In genomic region chr14:69287096-69287991, GRCh38 we compare ENCODE assay signal across 13 cellular contexts. TPM values are rescaled to one million over a fixed set of nuclear protein-coding genes. Genes with fewer than 3 reads are reported as not detected.
DNase-seq lines count a peak whose midpoint lies in the region; ATAC-seq, FAIRE-seq and TF ChIP-seq lines count a peak whose summit lies in the region.
"Had no signal": no experiment of that assay in that cellular context is flagged by ENCODE, and none has a peak within 500 bp of the region (broad histone marks: within the 10 kb centered on the region; RNA-seq: fewer than 3 reads in every experiment).

No MANE protein-coding gene starts in this region.

- H3K56ac ChIP-seq in H1 (replicated peaks; ENCODE audit: insufficient read length, low read depth, low read length), result no peak overlapping the region

- peaks cover 4% of the 10 kb centered on the region; the same call in 1 of the 2 replicates for H3K4me1 ChIP-seq in Caco-2
- H3K4me1 ChIP-seq in H1 (replicated peaks in 1 of 4; ENCODE audit: control insufficient read depth in 3 of 4, insufficient read depth in 4 of 4, low read length in 3 of 4), result peaks cover 0 to 5% (median 2%) of the 10 kb centered on the region in 4 experiments; a peak in 4 of 7 replicates

- CTCF ChIA-PET in Caco-2 (lab: Charles Lee), result interaction anchor here (0.7 to 2.9 kb wide), 19 partner anchors 9 to 173 kb away, joined by 3 to 68 read pairs (median 5); partner anchors contain the start of genes DCAF5, ERH, GALNT16 and SLC39A9
- CTCF ChIA-PET in H1 (lab: Charles Lee; ENCODE audit: partially characterized antibody), result interaction anchor here (0.6 to 6.4 kb wide), 34 partner anchors 8 to 280 kb away, joined by 3 to 63 read pairs (median 5); partner anchors contain the start of gene GALNT16

- peak; percentile 57 to 58 for DNase-seq in Caco-2
- DNase-seq in NCI-H2171 treated with DMSO at 0.1 percent for 48 hours (lab: John Stamatoyannopoulos, UW), result peak; percentile 94
- peak in 1 of 2 experiments; percentile 50 for DNase-seq in H1 (ENCODE audit: low read depth in 1 of 2, low spot score in 2 of 2)
- no peak for DNase-seq in NCI-H1930 (lab: John Stamatoyannopoulos, UW)
- no peak for DNase-seq in SHP77 (lab: John Stamatoyannopoulos, UW)
- no peak for DNase-seq in T-helper 2 cell
- DNase-seq: cerebellar nuclear complex; COR-L47; GOT3; stimulated activated CD4-positive, alpha-beta T cell treated with anti-CD3 and anti-CD28 coated beads, Interleukin-2, amount 100 ng/mL, for 48 hours had no signal

- no peak overlapping the region for H2BK120ac ChIP-seq in H1 (replicated peaks; ENCODE audit: low read depth, low read length)

- no peak overlapping the region for H2BK20ac ChIP-seq in H1 (ENCODE audit: low read length)

- H2AK5ac ChIP-seq in H1 (ENCODE audit: low read depth, low read length), result no peak overlapping the region

- H3K18ac ChIP-seq in H1 (ENCODE audit: extremely low read depth, low read length), result no peak overlapping the region

- no peak overlapping the region for H3K27ac Mint-ChIP-seq in Caco-2 (ENCODE audit: unreplicated experiment)

- no peak for TF ChIP-seq EP300 in H1 (IDR thresholded peaks at IDR 0.05; ENCODE audit: borderline replicate concordance in 1 of 2, low read depth in 2 of 2, low read length in 2 of 2)
- no peak for TF ChIP-seq EP300 in neural cell (conservative IDR thresholded peaks at IDR 0.05; ENCODE audit: poor library complexity, severe bottlenecking)

- H2AFZ ChIP-seq in H1 (ENCODE audit: low read length) (no peak overlapping the region), neural cell (ENCODE audit: low read depth, low read length) (no peak overlapping the region)

- no peak overlapping the region for H3K4me3 Mint-ChIP-seq in Caco-2 (ENCODE audit: unreplicated experiment)

- H3K4me2 ChIP-seq in H1 (ENCODE audit: insufficient read depth in 1 of 2, low read depth in 2 of 2, low read length in 2 of 2), result no peak overlapping the region
- no peak overlapping the region for H3K4me2 ChIP-seq in neural cell (ENCODE audit: low read length)

- no peaks in the 10 kb centered on the region for H3K27me3 ChIP-seq in Caco-2 (replicated peaks; ENCODE audit: control insufficient read depth, insufficient read depth, low read length)
- H3K27me3 ChIP-seq in H1 (replicated peaks in 1 of 4; ENCODE audit: control insufficient read depth in 3 of 4, extremely low read depth in 1 of 4, insufficient read depth in 3 of 4, low read length in 3 of 4), result no peaks in the 10 kb centered on the region; a peak in 1 of 7 replicates
- H3K27me3 ChIP-seq in neural cell (ENCODE audit: insufficient read depth, low read depth, low read length), result no peaks in the 10 kb centered on the region
- H3K27me3 ChIP-seq: testis had no signal

- no peak overlapping the region for H4K5ac ChIP-seq in H1 (ENCODE audit: insufficient read length, low read depth, low read length)

- H3K14ac ChIP-seq in H1 (ENCODE audit: insufficient read length), result no peak overlapping the region

- no peak overlapping the region for H4K91ac ChIP-seq in H1 (replicated peaks; ENCODE audit: insufficient read length, low read length)

- TF ChIP-seq POLR2A in H1 (IDR thresholded peaks at IDR 0.05; ENCODE audit: control extremely low read depth in 1 of 2, low read depth in 2 of 2, low read length in 2 of 2), result no peak

- H3K36me3 ChIP-seq in Caco-2 (ENCODE audit: control insufficient read depth, insufficient read depth, low read length), result no peaks in the 10 kb centered on the region
- H3K36me3 ChIP-seq in H1 (ENCODE audit: control insufficient read depth in 2 of 4, insufficient read depth in 4 of 4, low read length in 3 of 4), result no peaks in the 10 kb centered on the region
- H3K36me3 ChIP-seq in neural cell (ENCODE audit: insufficient read depth, low read length), result no peaks in the 10 kb centered on the region

- FAIRE-seq in H1 (lab: Jason Lieb, UNC), result peak; percentile 73

- no peak overlapping the region for H3K27ac ChIP-seq in H1 (ENCODE audit: low read depth, low read length)
- H3K27ac ChIP-seq in neural cell (ENCODE audit: low read length), result no peak overlapping the region

- POLR2A ChIA-PET in Caco-2 (lab: Charles Lee) (no interaction called here), H1 (lab: Charles Lee; ENCODE audit: partially characterized antibody) (interaction anchor here (0.9 to 1.2 kb wide), 4 partner anchors 10 to 111 kb away, joined by 3 read pairs; partner anchors contain the start of genes ERH and GALNT16)

- no peak overlapping the region for H2BK5ac ChIP-seq in H1 (ENCODE audit: low read depth, low read length)

- H2BK12ac ChIP-seq in H1 (ENCODE audit: low read depth, low read length), result no peak overlapping the region

- H3K4me3 ChIP-seq in Caco-2 (ENCODE audit: low read depth, low read length) (no peak overlapping the region), H1 (ENCODE audit: extremely low read depth in 1 of 4, insufficient read depth in 2 of 4, low read depth in 3 of 4, low read length in 4 of 4) (no peak overlapping the region), neural cell (ENCODE audit: low read length) (no peak overlapping the region)
- H3K4me3 ChIP-seq: testis had no signal

- TF ChIP-seq CTCF in Caco-2 (IDR thresholded peaks at IDR 0.05; ENCODE audit: insufficient read depth in 1 of 2, low read depth in 1 of 2, low read length in 1 of 2, severe bottlenecking in 1 of 2, unreplicated experiment in 1 of 2) (peak in 1 of 2 experiments; percentile 61), H1 (IDR thresholded peaks at IDR 0.05; ENCODE audit: control extremely low read depth in 1 of 3, insufficient read depth in 1 of 3, low read depth in 1 of 3, low read length in 3 of 3) (peak; percentile 35 to 61 (median 37)), neural cell (IDR thresholded peaks at IDR 0.05; ENCODE audit: poor library complexity, severe bottlenecking) (peak; percentile 40)

- H3K9ac ChIP-seq in H1 (replicated peaks in 1 of 4; ENCODE audit: extremely low read depth in 1 of 4, low read depth in 3 of 4, low read length in 3 of 4), result no peak overlapping the region
- no peak overlapping the region for H3K9ac ChIP-seq in neural cell (ENCODE audit: low read length)

- H3K79me1 ChIP-seq in H1 (ENCODE audit: low read depth, low read length), result no peaks in the 10 kb centered on the region

- H4K8ac ChIP-seq in H1 (ENCODE audit: extremely low read depth, insufficient read depth, low read length), result no peak overlapping the region

- H3K4ac ChIP-seq in H1 (replicated peaks; ENCODE audit: insufficient read length, low read depth, low read length), result no peak overlapping the region

- no peaks in the 10 kb centered on the region for H3K36me3 Mint-ChIP-seq in Caco-2 (ENCODE audit: insufficient read depth, unreplicated experiment)

- H3K23ac ChIP-seq in H1 (ENCODE audit: insufficient read length), result no peak overlapping the region

- no peaks in the 10 kb centered on the region for H3F3A ChIP-seq in neural cell (ENCODE audit: insufficient read depth, low read length, poor library complexity, severe bottlenecking)

- intact Hi-C loops in Caco-2 (cut with micrococcal nuclease; ENCODE audit: unreplicated experiment), result loop anchor here (1.0 kb wide), 2 partner anchors 26 to 45 kb away; no protein-coding TSS in a partner anchor

- BruUV-seq in Caco-2 (replicated peaks; lab: Mats Ljungman, UMichigan), result no TSS peak

- no peaks in the 10 kb centered on the region for H3K27me3 Mint-ChIP-seq in Caco-2 (ENCODE audit: insufficient read depth, unreplicated experiment)

- no peak for ATAC-seq in GM21526 (IDR thresholded peaks at IDR 0.05; ENCODE audit: low FRiP score, unreplicated experiment)

- peaks cover 11% of the 10 kb centered on the region for H3K4me1 Mint-ChIP-seq in Caco-2 (ENCODE audit: low read depth, unreplicated experiment)

- H2BK15ac ChIP-seq in H1 (ENCODE audit: low read length), result no peak overlapping the region

- H3K9me3 ChIP-seq in Caco-2 (no peaks in the 10 kb centered on the region), H1 (ENCODE audit: insufficient read depth in 2 of 2, low read depth in 1 of 2, low read length in 1 of 2) (no peaks in the 10 kb centered on the region), neural cell (ENCODE audit: low read length) (no peaks in the 10 kb centered on the region)
- H3K9me3 ChIP-seq: testis had no signal

- no peaks in the 10 kb centered on the region for H3K9me2 ChIP-seq in neural cell (ENCODE audit: insufficient read depth, low read length)

- no peaks in the 10 kb centered on the region for H3K9me3 Mint-ChIP-seq in Caco-2 (ENCODE audit: unreplicated experiment)

- TF ChIP-seq RAD21 in H1 (IDR thresholded peaks at IDR 0.05 in 1 of 2, conservative IDR thresholded peaks at IDR 0.05 in 1 of 2; ENCODE audit: low read depth in 2 of 2, low read length in 2 of 2) (peak; percentile 45 to 63), neural cell (conservative IDR thresholded peaks at IDR 0.05) (peak; percentile 21)

- no peaks in the 10 kb centered on the region for H3K79me2 ChIP-seq in H1 (ENCODE audit: control insufficient read depth in 1 of 2, insufficient read depth in 2 of 2, low read length in 2 of 2)
- H3K79me2 ChIP-seq in neural cell (replicated peaks; ENCODE audit: insufficient read depth, low read length), result no peaks in the 10 kb centered on the region

- H4K20me1 ChIP-seq in H1 (replicated peaks in 1 of 2; ENCODE audit: control insufficient read depth in 1 of 2, insufficient read depth in 2 of 2, low read length in 2 of 2) (no peaks in the 10 kb centered on the region), neural cell (ENCODE audit: insufficient read depth) (no peaks in the 10 kb centered on the region)

- no peaks in the 10 kb centered on the region for H3K23me2 ChIP-seq in H1 (ENCODE audit: low read depth, low read length)

- 69% methylated on average over 9 of the region's 9 CpGs; no CpG with 5 or more reads in 1 of the 2 experiments for WGBS in H1 (ENCODE audit: extremely low coverage in 1 of 2, insufficient coverage in 1 of 2, insufficient read length in 1 of 2, insufficient replicate concordance in 2 of 2, low coverage in 1 of 2, low lambda C conversion rate in 2 of 2, missing lambda C conversion rate in 1 of 2), 2 experiments

TF ChIP-seq in H1, 55 proteins besides CTCF, POLR2A, EP300 and RAD21 (continues in another document):
- TF ChIP-seq SP4 (IDR thresholded peaks at IDR 0.05; ENCODE audit: low read length) (no peak), GTF2F1 (IDR thresholded peaks at IDR 0.05; ENCODE audit: borderline replicate concordance, low read depth, low read length) (no peak)

TF ChIP-seq in neural cell, 6 proteins besides CTCF, POLR2A, EP300 and RAD21 (continues in another document):
- no peak for TF ChIP-seq EZH2 (IDR thresholded peaks at IDR 0.05; ENCODE audit: borderline replicate concordance, insufficient read depth, low read length, poor library complexity, severe bottlenecking)

RNA-seq across cellular contexts. Expression of gene GALNT16, which starts 27.4 kb away (rescaled TPM):
- total RNA-seq in Caco-2 (2022), result 3.2 and 3.8 TPM in 2 replicates
- 6.0 and 6.3 TPM in 2 replicates for total RNA-seq in H1 (2021; fragmentation: NEBNext Ultra II Directional; extraction: Animal tissue kit (Norgen Biotek cat#: 25700))
- 5.4 and 5.9 TPM in 2 replicates for polyA plus RNA-seq in H1 (2011; rRNA removed)
- 5.8 TPM for polyA plus RNA-seq in H1 (2011; cell fraction: cytosol; rRNA removed)
- 12.2 TPM for polyA plus RNA-seq in H1 (2011; cell fraction: nucleus; rRNA removed)
- 4.5 to 5.9 TPM (median 5.3 TPM) in 4 replicates for polyA plus RNA-seq in H1 (2012, experiment 1 of 2)
- polyA plus RNA-seq in H1 (2012, experiment 2 of 2), result 7.7 TPM
- polyA plus RNA-seq in H1 (2013, experiment 1 of 2), result 7.6 TPM
- polyA plus RNA-seq in H1 (2013, experiment 2 of 2), result 7.0 TPM
- 4.4 and 4.7 TPM in 2 replicates for polyA minus RNA-seq in H1 (2011; rRNA and poly(A)+ RNA removed)
- 4.8 TPM for polyA minus RNA-seq in H1 (2011; cell fraction: cytosol; rRNA and poly(A)+ RNA removed)
- 4.8 TPM for polyA minus RNA-seq in H1 (2011; cell fraction: nucleus; rRNA and poly(A)+ RNA removed)
- polyA plus RNA-seq in neural cell, result 23.8 and 25.2 TPM in 2 replicates
- polyA minus RNA-seq in neural cell, result 17.3 and 20.1 TPM in 2 replicates

Comparison
In these comparisons a context has a peak if more than half of its experiments do, and no peak if none do; other contexts are left out.
1. DNase-seq: peak in Caco-2 (2 of 2) and NCI-H2171 treated with DMSO at 0.1 percent for 48 hours (single experiment); none in NCI-H1930 (0 of 2), SHP77 (0 of 2) and T-helper 2 cell (0 of 5).